Comparison of ENCODE assay signal across 1 cellular context in genomic region chr18:50819727-50820378, GRCh38.
TF ChIP-seq lines count a peak whose summit lies in the region.

MRO (minus strand) TSS chr18:50820016; CDS start chr18:50809400, 10,616 bp downstream.

TF ChIP-seq in HepG2, 621 proteins besides CTCF, POLR2A, EP300 and RAD21 (continued from another document and continues in another):
- TF ChIP-seq THAP9 (CRISPR knock-in tag; IDR thresholded peaks at IDR 0.05; ENCODE audit: borderline replicate concordance): peak; percentile 20; the same call in 1 of the 2 replicates
- TF ChIP-seq AGO2 (optimal IDR thresholded peaks at IDR 0.05; ENCODE audit: low read depth, low read length): no peak
- no peak for TF ChIP-seq SALL2 (CRISPR knock-in tag; IDR thresholded peaks at IDR 0.05)
- 0 out of 2 replicates have a peak, but pooled peaks have one; percentile 60 for TF ChIP-seq ZNF670 (CRISPR knock-in tag; IDR thresholded peaks at IDR 0.05; ENCODE audit: borderline replicate concordance)
- peak; percentile 41; the same call in 1 of the 2 replicates for TF ChIP-seq ELF3 (CRISPR knock-in tag; IDR thresholded peaks at IDR 0.05)
- no peak for TF ChIP-seq ZSCAN12 (CRISPR knock-in tag; IDR thresholded peaks at IDR 0.05)
- peak; percentile 72 for TF ChIP-seq ZNF501 (CRISPR knock-in tag; IDR thresholded peaks at IDR 0.05)
- TF ChIP-seq FOSL2 (CRISPR knock-in tag; IDR thresholded peaks at IDR 0.05): peak; percentile 46
- TF ChIP-seq HNF4A (CRISPR knock-in tag; IDR thresholded peaks at IDR 0.05): 0 out of 2 replicates have a peak, but pooled peaks have one; percentile 39
- no peak for TF ChIP-seq DBP (CRISPR knock-in tag; IDR thresholded peaks at IDR 0.05; ENCODE audit: not compliant biosample characterization)
- no peak for TF ChIP-seq ZNF496 (CRISPR knock-in tag; IDR thresholded peaks at IDR 0.05; ENCODE audit: insufficient replicate concordance)
- peak; percentile 46; the same call in 1 of the 2 replicates for TF ChIP-seq RXRA (CRISPR knock-in tag; IDR thresholded peaks at IDR 0.05)
- TF ChIP-seq LCORL (IDR thresholded peaks at IDR 0.05): no peak
- TF ChIP-seq LCORL (CRISPR knock-in tag; IDR thresholded peaks at IDR 0.05): 0 out of 2 replicates have a peak, but pooled peaks have one; percentile 18
- TF ChIP-seq ZNF354B (CRISPR knock-in tag; IDR thresholded peaks at IDR 0.05): no peak
- TF ChIP-seq ZBTB7A (CRISPR knock-in tag; IDR thresholded peaks at IDR 0.05): peak; percentile 51; the same call in 1 of the 2 replicates
- TF ChIP-seq ARID3A (IDR thresholded peaks at IDR 0.05; ENCODE audit: low read depth, low read length): 0 out of 2 replicates have a peak, but pooled peaks have one; percentile 26
- TF ChIP-seq ZFP36L1 (CRISPR knock-in tag; IDR thresholded peaks at IDR 0.05): 0 out of 2 replicates have a peak, but pooled peaks have one; percentile 43
- 0 out of 2 replicates have a peak, but pooled peaks have one; percentile 29 for TF ChIP-seq ZNF572 (CRISPR knock-in tag; IDR thresholded peaks at IDR 0.05)
- TF ChIP-seq ZNF589 (CRISPR knock-in tag; conservative IDR thresholded peaks at IDR 0.05): no peak
- no peak for TF ChIP-seq ZNF264 (CRISPR knock-in tag; IDR thresholded peaks at IDR 0.05)
- peak; percentile 55; the same call in 1 of the 2 replicates for TF ChIP-seq ZNF788 (CRISPR knock-in tag; IDR thresholded peaks at IDR 0.05; ENCODE audit: borderline replicate concordance)
- peak; percentile 55; the same call in 1 of the 2 replicates for TF ChIP-seq MIXL1 (CRISPR knock-in tag; IDR thresholded peaks at IDR 0.05)
- peak; percentile 57; the same call in 1 of the 2 replicates for TF ChIP-seq ZNF747 (CRISPR knock-in tag; IDR thresholded peaks at IDR 0.05; ENCODE audit: borderline replicate concordance)
- TF ChIP-seq SRY (CRISPR knock-in tag; IDR thresholded peaks at IDR 0.05): no peak
- no peak for TF ChIP-seq RFX3 (CRISPR knock-in tag; IDR thresholded peaks at IDR 0.05)
- TF ChIP-seq MTERF4 (CRISPR knock-in tag; IDR thresholded peaks at IDR 0.05): no peak
- TF ChIP-seq GABPA (IDR thresholded peaks at IDR 0.05; ENCODE audit: low read depth, low read length): no peak
- peak; percentile 11; the same call in 1 of the 2 replicates for TF ChIP-seq GABPA (CRISPR knock-in tag; IDR thresholded peaks at IDR 0.05; ENCODE audit: low read depth)
- peak; percentile 40; the same call in 1 of the 2 replicates for TF ChIP-seq HOXA3 (CRISPR knock-in tag; IDR thresholded peaks at IDR 0.05)
- TF ChIP-seq FOSL1 (CRISPR knock-in tag; IDR thresholded peaks at IDR 0.05; ENCODE audit: borderline replicate concordance): no peak
- TF ChIP-seq ZNF343 (CRISPR knock-in tag; IDR thresholded peaks at IDR 0.05): no peak
- 0 out of 2 replicates have a peak, but pooled peaks have one; percentile 21 for TF ChIP-seq ARID4A (CRISPR knock-in tag; IDR thresholded peaks at IDR 0.05; ENCODE audit: borderline replicate concordance)
- TF ChIP-seq IRF1 (CRISPR knock-in tag; IDR thresholded peaks at IDR 0.05; ENCODE audit: low read depth): no peak
- 0 out of 2 replicates have a peak, but pooled peaks have one; percentile 23 for TF ChIP-seq SP4 (CRISPR knock-in tag; IDR thresholded peaks at IDR 0.05)
- no peak for TF ChIP-seq ZNF776 (CRISPR knock-in tag; IDR thresholded peaks at IDR 0.05)
- TF ChIP-seq MAFG (CRISPR knock-in tag; IDR thresholded peaks at IDR 0.05): peak; percentile 7; the same call in 1 of the 2 replicates
- peak; percentile 66; the same call in 1 of the 2 replicates for TF ChIP-seq YEATS2 (CRISPR knock-in tag; IDR thresholded peaks at IDR 0.05; ENCODE audit: borderline replicate concordance)
- TF ChIP-seq SMAD1 (CRISPR knock-in tag; IDR thresholded peaks at IDR 0.05; ENCODE audit: borderline replicate concordance, low read depth): peak; percentile 30; the same call in 1 of the 2 replicates
- TF ChIP-seq ZNF234 (CRISPR knock-in tag; conservative IDR thresholded peaks at IDR 0.05): no peak
- TF ChIP-seq ZNF382 (CRISPR knock-in tag; IDR thresholded peaks at IDR 0.05; ENCODE audit: borderline replicate concordance): no peak
- peak; percentile 50 to 57; a peak in 1 of 4 replicates for TF ChIP-seq HMGXB4 (CRISPR knock-in tag; IDR thresholded peaks at IDR 0.05; ENCODE audit: borderline replicate concordance in 1 of 2, low read depth in 1 of 2)
- 0 out of 2 replicates have a peak, but pooled peaks have one; percentile 47 for TF ChIP-seq ZNF574 (CRISPR knock-in tag; IDR thresholded peaks at IDR 0.05)
- peak; percentile 32; the same call in 1 of the 2 replicates for TF ChIP-seq PITX1 (CRISPR knock-in tag; IDR thresholded peaks at IDR 0.05)
- TF ChIP-seq FOXC1 (CRISPR knock-in tag; IDR thresholded peaks at IDR 0.05; ENCODE audit: borderline replicate concordance): 0 out of 2 replicates have a peak, but pooled peaks have one; percentile 26
- TF ChIP-seq ZGPAT (CRISPR knock-in tag; IDR thresholded peaks at IDR 0.05): peak; percentile 31; the same call in 1 of the 2 replicates
